ENCODE assay signal across 33 cellular contexts in genomic region chr5:6261668-6262067, GRCh38.
DNase-seq lines count a peak whose midpoint lies in the region; ATAC-seq, FAIRE-seq and TF ChIP-seq lines count a peak whose summit lies in the region.
"Had no signal": no experiment of that assay in that cellular context is flagged by ENCODE, and none has a peak within 500 bp of the region (broad histone marks: within the 10 kb centered on the region; RNA-seq: fewer than 3 reads in every experiment).

No MANE protein-coding gene starts in this region.

- peak; percentile 67 for DNase-seq in activated CD4-positive, alpha-beta T cell treated with anti-CD3 and anti-CD28 coated beads, Interleukin-2, amount 10 ng/mL, durations not matched to agents 24 days and 14 days
- DNase-seq in activated CD4-positive, alpha-beta T cell treated with anti-CD3 and anti-CD28 coated beads for 1 hour: no peak
- DNase-seq in epithelial cell of esophagus (ENCODE audit: low read depth) (peak; percentile 13), sciatic nerve (ENCODE audit: low spot score) (no peak), HepG2 (ENCODE audit: low spot score) (no peak), SIG-M5 treated with dmso at 0.1 percent for 504 hours (lab: John Stamatoyannopoulos, UW; ENCODE audit: unreplicated experiment) (no peak), NCI-H146 (lab: John Stamatoyannopoulos, UW) (no peak)
- DNase-seq: activated CD4-positive, CD25-positive, alpha-beta regulatory T cell; activated naive CD4-positive, alpha-beta T cell treated with Interleukin-2 at 50 U/mL for 16 hours; activated T-cell treated with anti-CD3 and anti-CD28 coated beads, Interleukin-2, amount 50 U/mL, for 1 hour; anterior cingulate cortex; colonic mucosa; DMS79; effector CD4-positive, alpha-beta T cell; GDM1; HCEC 1CT; hypothalamus; Kasumi-1; left colon; NCI-H1436; NCI-H2081 treated with DMSO at 0.1 percent for 48 hours; NCI-H345; NCI-H69; Peyer's patch; SJCRH30; stimulated activated CD4-positive, alpha-beta T cell treated with anti-CD3 and anti-CD28 coated beads, Interleukin-1b, Interleukin-23, amount 100 ng/mL, for 48 hours; tibial artery had no signal

- TF ChIP-seq CTCF in epithelial cell of esophagus (IDR thresholded peaks at IDR 0.05; ENCODE audit: insufficient read depth, low read depth, low read length, missing control alignments) (no peak), HepG2 (CRISPR knock-in tag; IDR thresholded peaks at IDR 0.05) (no peak)

- H4K20me1 ChIP-seq in HepG2 (ENCODE audit: insufficient read depth, low read length): no peaks in the 10 kb centered on the region

- no peak for TF ChIP-seq POLR2A in HepG2 (IDR thresholded peaks at IDR 0.05; ENCODE audit: insufficient read depth in 1 of 2, low read depth in 2 of 2, low read length in 2 of 2)

- no peaks in the 10 kb centered on the region for H3K9me3 ChIP-seq in HepG2 (ENCODE audit: low read length)
- H3K9me3 ChIP-seq: colonic mucosa, Peyer's patch, SJCRH30, tibial artery had no signal

- POLR2A ChIA-PET in HepG2 (lab: Yijun Ruan, JAX): no interaction called here

- no peak for TF ChIP-seq EP300 in HepG2 (IDR thresholded peaks at IDR 0.05; ENCODE audit: low read depth in 2 of 2, low read length in 2 of 2)
- TF ChIP-seq EP300 in HepG2 (CRISPR knock-in tag; IDR thresholded peaks at IDR 0.05; ENCODE audit: borderline replicate concordance): no peak

- CTCF ChIA-PET in HepG2 (lab: Yijun Ruan, JAX; ENCODE audit: low intra/inter-chr PET ratio, low total read pairs): no interaction called here

- no peaks in the 10 kb centered on the region for H3K79me2 ChIP-seq in HepG2 (ENCODE audit: insufficient read depth, low read length)

- intact Hi-C loops in activated CD4-positive, alpha-beta T cell treated with anti-CD3 and anti-CD28 coated beads, Interleukin-2, amount 10 ng/mL, durations not matched to agents 24 days and 14 days (cut with micrococcal nuclease): loop anchor here (1.0 to 10.0 kb wide), 4 partner anchors 12 to 563 kb away; partner anchors contain the start of gene MED10
- intact Hi-C loops in sciatic nerve (cut with DNase I) (no loop called here), HepG2 (cut with micrococcal nuclease; ENCODE audit: unreplicated experiment) (no loop called here)

- no TSS peak for BruUV-seq in HepG2 (replicated peaks; lab: Mats Ljungman, UMichigan)

- H3K27ac Mint-ChIP-seq in activated CD4-positive, alpha-beta T cell treated with anti-CD3 and anti-CD28 coated beads, Interleukin-2, amount 10 ng/mL, durations not matched to agents 24 days and 14 days: peak overlapping the region; percentile 92
- peak overlapping the region; percentile 71 for H3K27ac Mint-ChIP-seq in T-helper 1 cell treated with Interleukin-12 subunit alpha and Interleukin-12 subunit beta and Interleukin-4 antibody, amounts not matched to agents 30 μg/mL and 1 μg/mL, for 36 hours
- H3K27ac Mint-ChIP-seq: CD14-positive monocyte, memory B cell had no signal

- H3K4me3 Mint-ChIP-seq in activated CD4-positive, alpha-beta T cell treated with anti-CD3 and anti-CD28 coated beads, Interleukin-2, amount 10 ng/mL, durations not matched to agents 24 days and 14 days: peak overlapping the region; percentile 56
- H3K4me3 Mint-ChIP-seq in T-helper 1 cell treated with Interleukin-12 subunit alpha and Interleukin-12 subunit beta and Interleukin-4 antibody, amounts not matched to agents 30 μg/mL and 1 μg/mL, for 36 hours: no peak overlapping the region
- H3K4me3 Mint-ChIP-seq: CD14-positive monocyte, memory B cell had no signal

- in situ Hi-C loops in HepG2 (cut with HindIII; ENCODE audit: extremely low pct_ligation_motif_present, low pct_unique_long_range_greater_than_20kb): no loop called here

- ATAC-seq in sciatic nerve: peak; percentile 49
- ATAC-seq in HepG2: no peak
- ATAC-seq: left colon had no signal

- no peaks in the 10 kb centered on the region for H3K36me3 ChIP-seq in HepG2 (replicated peaks in 1 of 2; ENCODE audit: control insufficient read depth in 1 of 2, insufficient read depth in 2 of 2, low read length in 2 of 2)
- H3K36me3 ChIP-seq: cardiac muscle cell, colonic mucosa, Peyer's patch, SJCRH30, tibial artery had no signal

- TF ChIP-seq RAD21 in HepG2 (CRISPR knock-in tag; IDR thresholded peaks at IDR 0.05): no peak

- WGBS in HepG2 (ENCODE audit: low lambda C conversion rate): 23% methylated on average over 4 of the region's 4 CpGs

- no peaks in the 10 kb centered on the region for H3K4me1 ChIP-seq in HepG2 (ENCODE audit: insufficient read depth, low read length)
- H3K4me1 ChIP-seq: colonic mucosa, Peyer's patch, SJCRH30 had no signal

- peaks cover 14% of the 10 kb centered on the region for H3K36me3 Mint-ChIP-seq in activated CD4-positive, alpha-beta T cell treated with anti-CD3 and anti-CD28 coated beads, Interleukin-2, amount 10 ng/mL, durations not matched to agents 24 days and 14 days (ENCODE audit: low read depth)
- no peaks in the 10 kb centered on the region for H3K36me3 Mint-ChIP-seq in T-helper 1 cell treated with Interleukin-12 subunit alpha and Interleukin-12 subunit beta and Interleukin-4 antibody, amounts not matched to agents 30 μg/mL and 1 μg/mL, for 36 hours (ENCODE audit: low read depth)
- H3K36me3 Mint-ChIP-seq: CD14-positive monocyte had no signal

- H2AFZ ChIP-seq in HepG2 (ENCODE audit: low read length): no peak overlapping the region

- H3K27me3 ChIP-seq in HepG2 (ENCODE audit: control insufficient read depth in 1 of 2, insufficient read depth in 2 of 2, low read length in 2 of 2): no peaks in the 10 kb centered on the region
- H3K27me3 ChIP-seq: cardiac muscle cell, colonic mucosa, Peyer's patch, SJCRH30, tibial artery had no signal

- no peak for FAIRE-seq in HepG2 (lab: Jason Lieb, UNC)
- FAIRE-seq: A204.1 had no signal

- H3K4me1 Mint-ChIP-seq in activated CD4-positive, alpha-beta T cell treated with anti-CD3 and anti-CD28 coated beads, Interleukin-2, amount 10 ng/mL, durations not matched to agents 24 days and 14 days: peaks cover 21% of the 10 kb centered on the region
- peaks cover 15% of the 10 kb centered on the region for H3K4me1 Mint-ChIP-seq in T-helper 1 cell treated with Interleukin-12 subunit alpha and Interleukin-12 subunit beta and Interleukin-4 antibody, amounts not matched to agents 30 μg/mL and 1 μg/mL, for 36 hours (ENCODE audit: low read depth)
- H3K4me1 Mint-ChIP-seq: CD14-positive monocyte, memory B cell had no signal

- H3K9ac ChIP-seq in HepG2 (ENCODE audit: insufficient read depth, low read depth, low read length): no peak overlapping the region

- H3K4me3 ChIP-seq in epithelial cell of esophagus (ENCODE audit: low read length) (no peak overlapping the region), HepG2 (replicated peaks in 1 of 3; ENCODE audit: insufficient read depth in 1 of 3, low read depth in 2 of 3, low read length in 3 of 3) (no peak overlapping the region)
- H3K4me3 ChIP-seq: cardiac muscle cell, colonic mucosa, Peyer's patch, SJCRH30, smooth muscle cell, tibial artery had no signal

- peaks cover 19% of the 10 kb centered on the region for H3K9me3 Mint-ChIP-seq in activated CD4-positive, alpha-beta T cell treated with anti-CD3 and anti-CD28 coated beads, Interleukin-2, amount 10 ng/mL, durations not matched to agents 24 days and 14 days
- H3K9me3 Mint-ChIP-seq in T-helper 1 cell treated with Interleukin-12 subunit alpha and Interleukin-12 subunit beta and Interleukin-4 antibody, amounts not matched to agents 30 μg/mL and 1 μg/mL, for 36 hours: peaks cover 3% of the 10 kb centered on the region

- H3K27me3 Mint-ChIP-seq in activated CD4-positive, alpha-beta T cell treated with anti-CD3 and anti-CD28 coated beads, Interleukin-2, amount 10 ng/mL, durations not matched to agents 24 days and 14 days: no peaks in the 10 kb centered on the region
- no peaks in the 10 kb centered on the region for H3K27me3 Mint-ChIP-seq in T-helper 1 cell treated with Interleukin-12 subunit alpha and Interleukin-12 subunit beta and Interleukin-4 antibody, amounts not matched to agents 30 μg/mL and 1 μg/mL, for 36 hours (ENCODE audit: low read depth)

- H3K27ac ChIP-seq in HepG2 (ENCODE audit: extremely low read length, insufficient read depth, low read length): no peak overlapping the region
- H3K27ac ChIP-seq: cardiac muscle cell, colonic mucosa, Peyer's patch, SJCRH30, tibial artery had no signal

- H3K4me2 ChIP-seq in HepG2 (ENCODE audit: low read depth, low read length): no peak overlapping the region
- H3K4me2 ChIP-seq: smooth muscle cell had no signal

TF ChIP-seq in HepG2, 621 proteins besides CTCF, POLR2A, EP300 and RAD21:
- TF ChIP-seq ZNF709 (CRISPR knock-in tag; IDR thresholded peaks at IDR 0.05) (no peak), ZNF280D (CRISPR knock-in tag; IDR thresholded peaks at IDR 0.05) (no peak), SNAI1 (CRISPR knock-in tag; IDR thresholded peaks at IDR 0.05; ENCODE audit: borderline replicate concordance) (no peak), ZFY (CRISPR knock-in tag; IDR thresholded peaks at IDR 0.05) (no peak), GTF3A (CRISPR knock-in tag; conservative IDR thresholded peaks at IDR 0.05) (no peak), ZNF263 (CRISPR knock-in tag; IDR thresholded peaks at IDR 0.05) (no peak), KAT7 (CRISPR knock-in tag; IDR thresholded peaks at IDR 0.05; ENCODE audit: borderline replicate concordance) (no peak)

Comparison
In these comparisons a context has a peak if more than half of its experiments do, and no peak if none do; other contexts are left out.
1. DNase-seq: peak in activated CD4-positive, alpha-beta T cell treated with anti-CD3 and anti-CD28 coated beads, Interleukin-2, amount 10 ng/mL, durations not matched to agents 24 days and 14 days (single experiment) and epithelial cell of esophagus (single experiment); none in activated CD4-positive, alpha-beta T cell treated with anti-CD3 and anti-CD28 coated beads for 1 hour (single experiment), sciatic nerve (single experiment), HepG2 (single experiment), SIG-M5 treated with dmso at 0.1 percent for 504 hours (single experiment) and NCI-H146 (single experiment).